ENCODE assay signal across 16 cellular contexts in the genomic region with DNA sequence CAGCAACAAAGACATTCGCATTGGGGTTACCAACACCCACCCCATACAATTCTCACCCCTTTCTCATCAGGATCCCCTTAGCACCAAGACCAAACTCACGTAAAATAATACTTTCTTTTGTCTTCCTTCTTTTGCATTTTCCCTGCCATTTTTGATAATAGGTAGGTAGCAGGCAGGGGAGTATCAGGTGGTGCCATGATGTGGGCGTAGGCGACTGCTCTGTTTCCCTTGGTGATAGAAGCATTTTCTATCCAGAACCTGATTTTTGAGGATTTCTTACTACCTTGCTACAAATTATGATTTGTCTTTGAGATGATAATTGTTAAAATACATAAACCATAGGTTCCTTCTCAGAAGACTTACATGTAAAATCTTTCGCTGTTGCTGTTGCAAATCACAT.
A peak's percentile ranks its signal among the peaks of the same experiment; 100 is the strongest.
DNase-seq lines count a peak whose midpoint lies in the region; TF ChIP-seq lines count a peak whose summit lies in the region.
"Had no signal": no experiment of that assay in that cellular context is flagged by ENCODE, and none has a peak within 500 bp of the region (broad histone marks: within the 10 kb centered on the region; RNA-seq: fewer than 3 reads in every experiment).

No MANE protein-coding gene starts in this region.

- no peaks in the 10 kb centered on the region for H4K20me1 ChIP-seq in SK-N-SH (ENCODE audit: insufficient read depth)

- CTCF ChIA-PET in SK-N-SH (lab: Yijun Ruan, JAX): no interaction called here

- DNase-seq in GM13977 (ENCODE audit: low spot score) (peak; percentile 1), head of caudate nucleus (peak in 35 of 42 donors; percentile 13 to 70 (median 37)), progenitor cell of endocrine pancreas (ENCODE audit: low spot score, unreplicated experiment) (no peak), DMS53 (lab: John Stamatoyannopoulos, UW) (no peak), SK-N-SH (no peak), NCI-H2196 (lab: John Stamatoyannopoulos, UW; ENCODE audit: unreplicated experiment) (no peak)
- DNase-seq: AML-193; Caco-2; CD4-positive, alpha-beta T cell; DMS79; GDM1 had no signal

- WGBS in ectodermal cell, 2 experiments: 95 to 96% methylated on average over 5 of the region's 5 CpGs
- WGBS in SK-N-SH (ENCODE audit: low lambda C conversion rate): 90% methylated on average over 5 of the region's 5 CpGs

- peaks cover 4% of the 10 kb centered on the region for H3K4me1 Mint-ChIP-seq in progenitor cell of endocrine pancreas (ENCODE audit: low read depth)

- peaks cover 3% of the 10 kb centered on the region for H3K27me3 Mint-ChIP-seq in progenitor cell of endocrine pancreas

- H3K27me3 ChIP-seq in ectodermal cell (ENCODE audit: control insufficient read depth, insufficient read depth, low read length, poor library complexity, severe bottlenecking): no peaks in the 10 kb centered on the region
- no peaks in the 10 kb centered on the region for H3K27me3 ChIP-seq in SK-N-SH (ENCODE audit: insufficient read depth)

- no peaks in the 10 kb centered on the region for H3K9me3 ChIP-seq in ectodermal cell (ENCODE audit: control insufficient read depth, low read length)
- no peaks in the 10 kb centered on the region for H3K9me3 ChIP-seq in SK-N-SH
- H3K9me3 ChIP-seq: A549, Caco-2, HAP-1 had no signal

- H3K9me3 Mint-ChIP-seq in progenitor cell of endocrine pancreas (ENCODE audit: low read depth): no peaks in the 10 kb centered on the region
- H3K9me3 Mint-ChIP-seq: CD4-positive, alpha-beta T cell had no signal

- no peak overlapping the region for H3K9ac ChIP-seq in SK-N-SH

- H3K4me3 ChIP-seq in ectodermal cell (ENCODE audit: insufficient read depth, low read depth, low read length) (no peak overlapping the region), SK-N-SH (ENCODE audit: low read depth in 2 of 2, low read length in 1 of 2) (no peak overlapping the region)
- H3K4me3 ChIP-seq: A549, HAP-1 had no signal

- H3K36me3 ChIP-seq in ectodermal cell (ENCODE audit: control insufficient read depth, insufficient read depth, low read length) (no peaks in the 10 kb centered on the region), SK-N-SH (replicated peaks in 1 of 2; ENCODE audit: control insufficient read depth in 1 of 2, insufficient read depth in 2 of 2, low read length in 1 of 2) (no peaks in the 10 kb centered on the region)
- H3K36me3 ChIP-seq: HAP-1 had no signal

- no peak for TF ChIP-seq CTCF in GM13977 (IDR thresholded peaks at IDR 0.05; ENCODE audit: extremely low read depth, insufficient read depth, missing control alignments)
- no peak for TF ChIP-seq CTCF in progenitor cell of endocrine pancreas (IDR thresholded peaks at IDR 0.05; ENCODE audit: unreplicated experiment)
- TF ChIP-seq CTCF in SK-N-SH (IDR thresholded peaks at IDR 0.05): no peak

- in situ Hi-C loops in GM13977 (cut with MboI; ENCODE audit: low pct_unique_long_range_greater_than_20kb, low sequenced_read_pairs, unreplicated experiment): no loop called here

- H2AFZ ChIP-seq in SK-N-SH (ENCODE audit: low read depth): no peak overlapping the region

- H3K4me3 Mint-ChIP-seq in progenitor cell of endocrine pancreas (ENCODE audit: low read depth): no peak overlapping the region
- H3K4me3 Mint-ChIP-seq: CD4-positive, alpha-beta T cell had no signal

- no peaks in the 10 kb centered on the region for H3F3A ChIP-seq in SK-N-SH (replicated peaks; ENCODE audit: insufficient read depth)

- no peak overlapping the region for H3K4me2 ChIP-seq in SK-N-SH
- H3K4me2 ChIP-seq: A549 had no signal

- no peaks in the 10 kb centered on the region for H3K36me3 Mint-ChIP-seq in progenitor cell of endocrine pancreas (ENCODE audit: insufficient read depth)

- POLR2A ChIA-PET in SK-N-SH (lab: Yijun Ruan, JAX): no interaction called here

- H3K27ac ChIP-seq in ectodermal cell (ENCODE audit: insufficient read depth, low read depth, low read length, poor library complexity, severe bottlenecking) (peak overlapping the region; percentile 0), SK-N-SH (ENCODE audit: low read depth in 2 of 2, low read length in 1 of 2) (no peak overlapping the region; a peak in 1 of 4 replicates)
- H3K27ac ChIP-seq: 22Rv1, A549, C4-2B had no signal

- no peaks in the 10 kb centered on the region for H3K9me2 ChIP-seq in SK-N-SH

- intact Hi-C loops in head of caudate nucleus (cut with DNase I): no loop called here

- peak overlapping the region; percentile 30 for H3K27ac Mint-ChIP-seq in progenitor cell of endocrine pancreas
- H3K27ac Mint-ChIP-seq: CD4-positive, alpha-beta T cell had no signal

- no peaks in the 10 kb centered on the region for H3K79me2 ChIP-seq in SK-N-SH (ENCODE audit: insufficient read depth)

- no peak for TF ChIP-seq RAD21 in SK-N-SH (IDR thresholded peaks at IDR 0.05; ENCODE audit: low read length)

- no peak for TF ChIP-seq EP300 in SK-N-SH (IDR thresholded peaks at IDR 0.05; ENCODE audit: borderline replicate concordance in 1 of 2, low read depth in 1 of 2, low read length in 1 of 2)

- peaks cover 28% of the 10 kb centered on the region for H3K4me1 ChIP-seq in ectodermal cell (ENCODE audit: control insufficient read depth, insufficient read depth, low read length)
- peaks cover 0 to 2% of the 10 kb centered on the region in 2 experiments; a peak in 1 of 4 replicates for H3K4me1 ChIP-seq in SK-N-SH (ENCODE audit: control insufficient read depth in 1 of 2, insufficient read depth in 2 of 2, low read depth in 1 of 2, low read length in 1 of 2)
- H3K4me1 ChIP-seq: A549 had no signal

TF ChIP-seq in SK-N-SH, 30 proteins besides CTCF, POLR2A, EP300 and RAD21 (continues in another document):
- TF ChIP-seq CHD2 (IDR thresholded peaks at IDR 0.05; ENCODE audit: low read length, partially characterized antibody): no peak
- TF ChIP-seq, protein P1, sequence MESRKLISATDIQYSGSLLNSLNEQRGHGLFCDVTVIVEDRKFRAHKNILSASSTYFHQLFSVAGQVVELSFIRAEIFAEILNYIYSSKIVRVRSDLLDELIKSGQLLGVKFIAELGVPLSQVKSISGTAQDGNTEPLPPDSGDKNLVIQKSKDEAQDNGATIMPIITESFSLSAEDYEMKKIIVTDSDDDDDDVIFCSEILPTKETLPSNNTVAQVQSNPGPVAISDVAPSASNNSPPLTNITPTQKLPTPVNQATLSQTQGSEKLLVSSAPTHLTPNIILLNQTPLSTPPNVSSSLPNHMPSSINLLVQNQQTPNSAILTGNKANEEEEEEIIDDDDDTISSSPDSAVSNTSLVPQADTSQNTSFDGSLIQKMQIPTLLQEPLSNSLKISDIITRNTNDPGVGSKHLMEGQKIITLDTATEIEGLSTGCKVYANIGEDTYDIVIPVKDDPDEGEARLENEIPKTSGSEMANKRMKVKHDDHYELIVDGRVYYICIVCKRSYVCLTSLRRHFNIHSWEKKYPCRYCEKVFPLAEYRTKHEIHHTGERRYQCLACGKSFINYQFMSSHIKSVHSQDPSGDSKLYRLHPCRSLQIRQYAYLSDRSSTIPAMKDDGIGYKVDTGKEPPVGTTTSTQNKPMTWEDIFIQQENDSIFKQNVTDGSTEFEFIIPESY (IDR thresholded peaks at IDR 0.05; ENCODE audit: borderline replicate concordance, low read depth): no peak
- TF ChIP-seq, protein P2, sequence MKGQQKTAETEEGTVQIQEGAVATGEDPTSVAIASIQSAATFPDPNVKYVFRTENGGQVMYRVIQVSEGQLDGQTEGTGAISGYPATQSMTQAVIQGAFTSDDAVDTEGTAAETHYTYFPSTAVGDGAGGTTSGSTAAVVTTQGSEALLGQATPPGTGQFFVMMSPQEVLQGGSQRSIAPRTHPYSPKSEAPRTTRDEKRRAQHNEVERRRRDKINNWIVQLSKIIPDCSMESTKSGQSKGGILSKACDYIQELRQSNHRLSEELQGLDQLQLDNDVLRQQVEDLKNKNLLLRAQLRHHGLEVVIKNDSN (IDR thresholded peaks at IDR 0.05; ENCODE audit: borderline replicate concordance, low read depth): no peak
- TF ChIP-seq TEAD4 (IDR thresholded peaks at IDR 0.05; ENCODE audit: borderline replicate concordance, insufficient read depth): no peak
- TF ChIP-seq, protein P3, sequence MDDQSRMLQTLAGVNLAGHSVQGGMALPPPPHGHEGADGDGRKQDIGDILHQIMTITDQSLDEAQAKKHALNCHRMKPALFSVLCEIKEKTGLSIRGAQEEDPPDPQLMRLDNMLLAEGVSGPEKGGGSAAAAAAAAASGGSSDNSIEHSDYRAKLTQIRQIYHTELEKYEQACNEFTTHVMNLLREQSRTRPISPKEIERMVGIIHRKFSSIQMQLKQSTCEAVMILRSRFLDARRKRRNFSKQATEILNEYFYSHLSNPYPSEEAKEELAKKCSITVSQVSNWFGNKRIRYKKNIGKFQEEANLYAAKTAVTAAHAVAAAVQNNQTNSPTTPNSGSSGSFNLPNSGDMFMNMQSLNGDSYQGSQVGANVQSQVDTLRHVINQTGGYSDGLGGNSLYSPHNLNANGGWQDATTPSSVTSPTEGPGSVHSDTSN (IDR thresholded peaks at IDR 0.05): no peak
- TF ChIP-seq FOXJ3 (CRISPR knock-in tag; IDR thresholded peaks at IDR 0.05): no peak
- TF ChIP-seq SMC3 (IDR thresholded peaks at IDR 0.05; ENCODE audit: low read depth, low read length): no peak
- TF ChIP-seq, protein P4, sequence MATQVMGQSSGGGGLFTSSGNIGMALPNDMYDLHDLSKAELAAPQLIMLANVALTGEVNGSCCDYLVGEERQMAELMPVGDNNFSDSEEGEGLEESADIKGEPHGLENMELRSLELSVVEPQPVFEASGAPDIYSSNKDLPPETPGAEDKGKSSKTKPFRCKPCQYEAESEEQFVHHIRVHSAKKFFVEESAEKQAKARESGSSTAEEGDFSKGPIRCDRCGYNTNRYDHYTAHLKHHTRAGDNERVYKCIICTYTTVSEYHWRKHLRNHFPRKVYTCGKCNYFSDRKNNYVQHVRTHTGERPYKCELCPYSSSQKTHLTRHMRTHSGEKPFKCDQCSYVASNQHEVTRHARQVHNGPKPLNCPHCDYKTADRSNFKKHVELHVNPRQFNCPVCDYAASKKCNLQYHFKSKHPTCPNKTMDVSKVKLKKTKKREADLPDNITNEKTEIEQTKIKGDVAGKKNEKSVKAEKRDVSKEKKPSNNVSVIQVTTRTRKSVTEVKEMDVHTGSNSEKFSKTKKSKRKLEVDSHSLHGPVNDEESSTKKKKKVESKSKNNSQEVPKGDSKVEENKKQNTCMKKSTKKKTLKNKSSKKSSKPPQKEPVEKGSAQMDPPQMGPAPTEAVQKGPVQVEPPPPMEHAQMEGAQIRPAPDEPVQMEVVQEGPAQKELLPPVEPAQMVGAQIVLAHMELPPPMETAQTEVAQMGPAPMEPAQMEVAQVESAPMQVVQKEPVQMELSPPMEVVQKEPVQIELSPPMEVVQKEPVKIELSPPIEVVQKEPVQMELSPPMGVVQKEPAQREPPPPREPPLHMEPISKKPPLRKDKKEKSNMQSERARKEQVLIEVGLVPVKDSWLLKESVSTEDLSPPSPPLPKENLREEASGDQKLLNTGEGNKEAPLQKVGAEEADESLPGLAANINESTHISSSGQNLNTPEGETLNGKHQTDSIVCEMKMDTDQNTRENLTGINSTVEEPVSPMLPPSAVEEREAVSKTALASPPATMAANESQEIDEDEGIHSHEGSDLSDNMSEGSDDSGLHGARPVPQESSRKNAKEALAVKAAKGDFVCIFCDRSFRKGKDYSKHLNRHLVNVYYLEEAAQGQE (IDR thresholded peaks at IDR 0.05; ENCODE audit: low read depth, low read length): no peak
- no peak for TF ChIP-seq MXI1 (IDR thresholded peaks at IDR 0.05; ENCODE audit: low read depth, low read length)

Comparison
In these comparisons a context has a peak if more than half of its experiments do, and no peak if none do; other contexts are left out.
1. DNase-seq: peak in GM13977 (single experiment) and head of caudate nucleus (35 of 42); none in progenitor cell of endocrine pancreas (single experiment), DMS53 (single experiment), SK-N-SH (single experiment) and NCI-H2196 (single experiment).